9 cellular contexts compared by ENCODE assay signal in the genomic region with DNA sequence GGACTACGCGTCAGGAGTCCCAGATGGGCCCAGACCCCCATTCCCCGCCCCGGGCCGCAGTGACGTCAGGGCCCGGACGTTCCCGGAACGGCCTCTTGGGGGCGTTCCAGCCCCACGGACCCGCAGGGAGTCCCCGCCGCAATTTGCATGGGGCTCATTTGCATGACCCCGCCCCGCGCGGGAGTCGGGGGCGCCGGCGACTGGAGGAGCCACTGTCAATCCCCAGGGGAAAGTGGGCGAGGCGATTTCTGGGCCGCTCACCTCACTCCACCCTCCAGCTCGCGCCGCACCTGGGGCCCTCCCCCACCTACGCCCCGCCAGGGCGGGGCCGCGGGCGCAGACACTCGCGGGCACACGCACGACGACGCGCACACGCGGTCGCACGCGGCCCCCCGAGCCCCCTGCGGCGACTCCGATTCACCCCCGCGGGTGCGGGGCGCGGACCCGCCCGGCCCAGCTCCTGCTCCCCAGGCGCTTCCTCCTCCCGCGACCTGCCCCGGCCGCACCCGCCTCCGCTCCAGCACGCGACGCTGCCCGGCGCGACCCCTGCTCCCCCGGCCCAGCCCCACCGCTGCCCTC. TPM values are rescaled to one million over a fixed set of nuclear protein-coding genes. Genes with fewer than 3 reads are reported as not detected.
A peak's percentile ranks its signal among the peaks of the same experiment; 100 is the strongest.
DNase-seq lines count a peak whose midpoint lies in the region; ATAC-seq and TF ChIP-seq lines count a peak whose summit lies in the region.
"Had no signal": no experiment of that assay in that cellular context is flagged by ENCODE, and none has a peak within 500 bp of the region (broad histone marks: within the 10 kb centered on the region; RNA-seq: fewer than 3 reads in every experiment).

No MANE protein-coding gene starts in this region.

- peak overlapping the region; percentile 74 for H3K4me3 Mint-ChIP-seq in CD8-positive, alpha-beta T cell
- no peak overlapping the region for H3K4me3 Mint-ChIP-seq in glutamatergic neuron (ENCODE audit: unreplicated experiment)
- peak overlapping the region; percentile 70 for H3K4me3 Mint-ChIP-seq in type B pancreatic cell

- H3K36me3 ChIP-seq in CD8-positive, alpha-beta T cell (ENCODE audit: insufficient read depth, low read length), result no peaks in the 10 kb centered on the region
- H3K36me3 ChIP-seq in HUES6 (ENCODE audit: control insufficient read depth, insufficient read depth, low read length), result peaks cover 14% of the 10 kb centered on the region
- H3K36me3 ChIP-seq in parathyroid adenoma (ENCODE audit: control insufficient read depth, insufficient read depth, low read length), result no peaks in the 10 kb centered on the region

- CTCF ChIA-PET in CD8-positive, alpha-beta T cell (lab: Charles Lee), result interaction anchor here (0.7 to 3.4 kb wide), 7 partner anchors 11 to 259 kb away, joined by 3 to 25 read pairs (median 4); partner anchors contain the start of gene ISG15

- no peaks in the 10 kb centered on the region for H3K27me3 ChIP-seq in CD8-positive, alpha-beta T cell (ENCODE audit: insufficient read depth, low read length)
- H3K27me3 ChIP-seq in HUES6 (ENCODE audit: control insufficient read depth, insufficient read depth, low read length) (peaks cover 43% of the 10 kb centered on the region), parathyroid adenoma (ENCODE audit: control insufficient read depth, insufficient read depth, low read length) (no peaks in the 10 kb centered on the region)

- H3K9me3 ChIP-seq in CD8-positive, alpha-beta T cell (ENCODE audit: low read length), result no peaks in the 10 kb centered on the region
- H3K9me3 ChIP-seq in HUES6 (ENCODE audit: control insufficient read depth, insufficient read depth, low read depth, low read length) (no peaks in the 10 kb centered on the region), parathyroid adenoma (ENCODE audit: control insufficient read depth, low read length) (no peaks in the 10 kb centered on the region)

- peak overlapping the region; percentile 41 for H3K9ac ChIP-seq in HUES6 (ENCODE audit: low read length)
- H3K9ac ChIP-seq in parathyroid adenoma, result no peak overlapping the region

- peak; percentile 72 to 91 (median 80) for DNase-seq in CD8-positive, alpha-beta T cell
- DNase-seq in RPMI8226, result peak; percentile 99
- peak; percentile 65 to 81 (median 76) for DNase-seq in activated naive CD4-positive, alpha-beta T cell (lab: John Stamatoyannopoulos, UW)
- peak; percentile 97 for DNase-seq in glutamatergic neuron
- peak; percentile 94 for DNase-seq in type B pancreatic cell (ENCODE audit: extremely low spot score, unreplicated experiment)

- POLR2A ChIA-PET in CD8-positive, alpha-beta T cell (lab: Charles Lee), result no interaction called here

- intact Hi-C loops in CD8-positive, alpha-beta T cell (cut with DNase I, micrococcal nuclease), result loop anchor here (1.0 to 5.0 kb wide), 13 partner anchors 20 to 408 kb away; partner anchors contain the start of genes C1orf159 (in 2 of the 2), ACAP3 (in 1 of the 2), CPTP (in 1 of the 2) and DVL1 (in 1 of the 2)

- H3K79me2 ChIP-seq in parathyroid adenoma, result no peaks in the 10 kb centered on the region

- peak overlapping the region; percentile 49 for H3K4me2 ChIP-seq in parathyroid adenoma (ENCODE audit: low read length)

- peak overlapping the region; percentile 23 for H3K4me3 ChIP-seq in CD8-positive, alpha-beta T cell (ENCODE audit: low read depth, low read length)
- H3K4me3 ChIP-seq in HUES6 (ENCODE audit: low read depth, low read length) (peak overlapping the region; percentile 58), parathyroid adenoma (ENCODE audit: low read depth, low read length) (peak overlapping the region; percentile 1)

- H3K27ac Mint-ChIP-seq in CD8-positive, alpha-beta T cell, result no peak overlapping the region
- H3K27ac Mint-ChIP-seq in glutamatergic neuron (ENCODE audit: unreplicated experiment) (no peak overlapping the region), type B pancreatic cell (no peak overlapping the region)

- H3K4me1 ChIP-seq in CD8-positive, alpha-beta T cell (ENCODE audit: insufficient read depth, low read length), result peaks cover 13% of the 10 kb centered on the region
- H3K4me1 ChIP-seq in HUES6 (ENCODE audit: control insufficient read depth, insufficient read depth, low read length) (peaks cover 27% of the 10 kb centered on the region), parathyroid adenoma (no peaks in the 10 kb centered on the region)

- no peak overlapping the region for H2AFZ ChIP-seq in parathyroid adenoma

- H3K9me3 Mint-ChIP-seq in CD8-positive, alpha-beta T cell, result no peaks in the 10 kb centered on the region
- H3K9me3 Mint-ChIP-seq in glutamatergic neuron (ENCODE audit: unreplicated experiment) (peaks cover 21% of the 10 kb centered on the region), type B pancreatic cell (no peaks in the 10 kb centered on the region)

- H3K27me3 Mint-ChIP-seq in CD8-positive, alpha-beta T cell (ENCODE audit: low read depth), result peaks cover 20% of the 10 kb centered on the region
- peaks cover 19% of the 10 kb centered on the region for H3K27me3 Mint-ChIP-seq in glutamatergic neuron (ENCODE audit: unreplicated experiment)
- peaks cover 6% of the 10 kb centered on the region for H3K27me3 Mint-ChIP-seq in type B pancreatic cell

- ATAC-seq in CD8-positive, alpha-beta T cell, result peak; percentile 94
- peak; percentile 81 for ATAC-seq in GM21360 (IDR thresholded peaks at IDR 0.05; ENCODE audit: unreplicated experiment)

- peaks cover 7% of the 10 kb centered on the region for H3K4me1 Mint-ChIP-seq in CD8-positive, alpha-beta T cell (ENCODE audit: low read depth)
- H3K4me1 Mint-ChIP-seq in glutamatergic neuron (ENCODE audit: low read depth, unreplicated experiment), result peaks cover 19% of the 10 kb centered on the region
- H3K4me1 Mint-ChIP-seq in type B pancreatic cell (ENCODE audit: unreplicated experiment), result peaks cover 10% of the 10 kb centered on the region

- H3K27ac ChIP-seq in CD8-positive, alpha-beta T cell (ENCODE audit: low read depth, low read length), result no peak overlapping the region
- H3K27ac ChIP-seq in HUES6 (ENCODE audit: low read depth, low read length), result no peak overlapping the region
- H3K27ac ChIP-seq in parathyroid adenoma, result no peak overlapping the region

- H3K36me3 Mint-ChIP-seq in CD8-positive, alpha-beta T cell, result no peaks in the 10 kb centered on the region
- H3K36me3 Mint-ChIP-seq in glutamatergic neuron (ENCODE audit: unreplicated experiment), result no peaks in the 10 kb centered on the region
- H3K36me3 Mint-ChIP-seq in type B pancreatic cell, result no peaks in the 10 kb centered on the region

- peak; percentile 95 for TF ChIP-seq CTCF in CD8-positive, alpha-beta T cell (IDR thresholded peaks at IDR 0.05)
- TF ChIP-seq CTCF in glutamatergic neuron (IDR thresholded peaks at IDR 0.05; ENCODE audit: partially characterized antibody, unreplicated experiment) (peak; percentile 96), parathyroid adenoma (IDR thresholded peaks at IDR 0.05) (peak; percentile 45), type B pancreatic cell (conservative IDR thresholded peaks at IDR 0.05) (peak; percentile 92)

RNA-seq across cellular contexts. Expression of gene AGRN, which starts 13.2 kb away (rescaled TPM):
- 10 to 100 TPM; 12.1 to 14.0 TPM for total RNA-seq in CD8-positive, alpha-beta T cell
- total RNA-seq in glutamatergic neuron (ENCODE audit: unreplicated experiment), result 914 TPM
- total RNA-seq in type B pancreatic cell (ENCODE audit: low replicate concordance), result 166 and 285 TPM in 2 replicates

RNA-seq across cellular contexts. Expression of gene ISG15, which starts 19.8 kb away (rescaled TPM):
- total RNA-seq in CD8-positive, alpha-beta T cell, result 10 to 100 TPM; 56.4 to 58.4 TPM
- total RNA-seq in glutamatergic neuron (ENCODE audit: unreplicated experiment), result 18.4 TPM
- 20.8 and 34.6 TPM in 2 replicates for total RNA-seq in type B pancreatic cell (ENCODE audit: low replicate concordance)

RNA-seq across cellular contexts. Expression of gene HES4, which starts 33.2 kb away (rescaled TPM):
- total RNA-seq in CD8-positive, alpha-beta T cell, result 10 to 100 TPM; 26.0 to 30.9 TPM
- 218 TPM for total RNA-seq in glutamatergic neuron (ENCODE audit: unreplicated experiment)
- total RNA-seq in type B pancreatic cell (ENCODE audit: low replicate concordance), result 37.6 and 54.1 TPM in 2 replicates

RNA-seq across cellular contexts. Expression of gene RNF223, which starts 41.0 kb away (rescaled TPM):
- total RNA-seq in CD8-positive, alpha-beta T cell, result not detected
- not detected for total RNA-seq in glutamatergic neuron (ENCODE audit: unreplicated experiment)
- 1.2 and 2.5 TPM in 2 replicates for total RNA-seq in type B pancreatic cell (ENCODE audit: low replicate concordance)
- total RNA-seq: T-helper 2 cell treated with Interferon-gamma antibody and Interleukin-4, amounts not matched to agents 100 ng/mL and 5 ng/mL, for 36 hours had no signal

RNA-seq across cellular contexts. Expression of gene PERM1, which starts 51.2 kb away (rescaled TPM):
- under 1 TPM in 1 of 2 experiments, not detected in 1; 0.08 TPM for total RNA-seq in CD8-positive, alpha-beta T cell
- total RNA-seq in glutamatergic neuron (ENCODE audit: unreplicated experiment) (0.32 TPM), type B pancreatic cell (ENCODE audit: low replicate concordance) (0.34 and 0.62 TPM in 2 replicates)
- total RNA-seq: T-helper 2 cell treated with Interferon-gamma antibody and Interleukin-4, amounts not matched to agents 100 ng/mL and 5 ng/mL, for 36 hours had no signal

Comparison
In these comparisons a context has a peak if more than half of its experiments do, and no peak if none do; other contexts are left out.
1. H3K4me3 ChIP-seq: peak in every context shown above with its lines; median percentile 58 in HUES6; 23 in CD8-positive, alpha-beta T cell; 1 in parathyroid adenoma.
2. CTCF ChIP-seq: peak in every context shown above with its lines; median percentile 96 in glutamatergic neuron; 95 in CD8-positive, alpha-beta T cell; 92 in type B pancreatic cell; 45 in parathyroid adenoma.
3. RNA of gene AGRN, which starts 13.2 kb away (total RNA-seq): 914 TPM in glutamatergic neuron (single experiment) and 166 to 285 TPM in type B pancreatic cell; 12.1 to 14.0 TPM in CD8-positive, alpha-beta T cell; every median in the first group is over 10 times any median in the second.
4. Peak in every context shown above with its lines, with median percentiles within 50 percentile points of each other: DNase-seq.